ENCODE assay signal across 8 cellular contexts in genomic region chr9:135702002-135702721, GRCh38. TPM values are rescaled to one million over a fixed set of nuclear protein-coding genes. Genes with fewer than 3 reads are reported as not detected.
A peak's percentile ranks its signal among the peaks of the same experiment; 100 is the strongest.
DNase-seq lines count a peak whose midpoint lies in the region; ATAC-seq and TF ChIP-seq lines count a peak whose summit lies in the region.

KCNT1 (plus strand) TSS chr9:135702185; CDS start chr9:135702259, 74 bp downstream.

- peak; percentile 74 for DNase-seq in A673 (ENCODE audit: low spot score)
- peak; percentile 47 for DNase-seq in NOMO-1 treated with DMSO at 0.1 percent for 48 hours (lab: John Stamatoyannopoulos, UW; ENCODE audit: unreplicated experiment)
- DNase-seq in activated T-cell treated with anti-CD3 and anti-CD28 coated beads, Interleukin-2, amount 50 U/mL, for 72 hours, result peak; percentile 54 to 75
- peak; percentile 23 for DNase-seq in fibroblast of villous mesenchyme (ENCODE audit: low read depth)
- DNase-seq in osteocyte (ENCODE audit: extremely low spot score, unreplicated experiment), result peak; percentile 89
- peak in 1 of 2 donors; percentile 83 for DNase-seq in aorta
- DNase-seq in GOT3 (lab: John Stamatoyannopoulos, UW), result no peak

- 14 to 15% methylated on average over 54 to 63 of the region's 63 CpGs for WGBS in aorta, 2 donors

- no peaks in the 10 kb centered on the region for H3K27me3 Mint-ChIP-seq in activated T-cell treated with anti-CD3 and anti-CD28 coated beads, Interleukin-2, amount 50 U/mL, for 72 hours (ENCODE audit: low read depth)
- H3K27me3 Mint-ChIP-seq in osteocyte (ENCODE audit: unreplicated experiment), result no peaks in the 10 kb centered on the region

- no peak within 1 kb of the TSS for H3K4me3 Mint-ChIP-seq in activated T-cell treated with anti-CD3 and anti-CD28 coated beads, Interleukin-2, amount 50 U/mL, for 72 hours
- H3K4me3 Mint-ChIP-seq in osteocyte (ENCODE audit: unreplicated experiment), result no peak within 1 kb of the TSS

- H3K27me3 ChIP-seq in A673 (replicated peaks; ENCODE audit: insufficient read depth, low read depth, low read length, poor library complexity) (no peaks in the 10 kb centered on the region), aorta (ENCODE audit: control insufficient read depth in 1 of 2, insufficient read depth in 2 of 2, low read length in 1 of 2) (no peaks in the 10 kb centered on the region)

- H3K4me1 ChIP-seq in A673 (ENCODE audit: insufficient read depth, low read length, poor library complexity, severe bottlenecking) (peaks cover 5% of the 10 kb centered on the region), aorta (ENCODE audit: control insufficient read depth in 1 of 2, insufficient read depth in 2 of 2, low read length in 2 of 2) (no peaks in the 10 kb centered on the region)

- peak; percentile 74 to 75 for ATAC-seq in activated T-cell treated with anti-CD3 and anti-CD28 coated beads, Interleukin-2, amount 50 U/mL, for 72 hours (replicated peaks in 1 of 2)
- peak; percentile 61 for ATAC-seq in aorta (ENCODE audit: low FRiP score)

- H3K4me1 Mint-ChIP-seq in activated T-cell treated with anti-CD3 and anti-CD28 coated beads, Interleukin-2, amount 50 U/mL, for 72 hours (ENCODE audit: low read depth), result no peaks in the 10 kb centered on the region
- H3K4me1 Mint-ChIP-seq in osteocyte (ENCODE audit: unreplicated experiment), result no peaks in the 10 kb centered on the region

- H3K27ac ChIP-seq in A673 (ENCODE audit: low read depth, low read length, poor library complexity, severe bottlenecking) (no peak within 1 kb of the TSS), aorta (ENCODE audit: low read depth in 1 of 2, low read length in 2 of 2) (no peak within 1 kb of the TSS)

- intact Hi-C loops in A673 (cut with micrococcal nuclease; ENCODE audit: unreplicated experiment) (no loop called here), aorta (cut with DNase I) (loop anchor here in 1 of 2 donors (5.0 kb wide), 1 partner anchor 420 kb away; no protein-coding TSS in a partner anchor)

- CTCF ChIA-PET in A673 (lab: Charles Lee), result no interaction called here

- H3K4me3 ChIP-seq in A673 (ENCODE audit: low read depth, low read length, poor library complexity, severe bottlenecking), result peak within 1 kb of the TSS; percentile 35
- no peak within 1 kb of the TSS for H3K4me3 ChIP-seq in fibroblast of villous mesenchyme (ENCODE audit: low read depth, low read length)
- no peak within 1 kb of the TSS for H3K4me3 ChIP-seq in aorta (ENCODE audit: low read length in 2 of 2)

- peak; percentile 74 for TF ChIP-seq CTCF in A673 (conservative IDR thresholded peaks at IDR 0.05; ENCODE audit: low read depth, low read length)
- peak; percentile 75 for TF ChIP-seq CTCF in GM12872 (IDR thresholded peaks at IDR 0.05; ENCODE audit: insufficient read depth, low read depth, low read length)
- TF ChIP-seq CTCF in fibroblast of villous mesenchyme (IDR thresholded peaks at IDR 0.05; ENCODE audit: insufficient read depth, low read depth, low read length), result peak; percentile 81
- peak; percentile 94 for TF ChIP-seq CTCF in osteocyte (IDR thresholded peaks at IDR 0.05)

- no TSS peak for BruUV-seq in A673 (replicated peaks; lab: Mats Ljungman, UMichigan)

- H3K36me3 ChIP-seq in A673 (ENCODE audit: insufficient read depth, low read length, poor library complexity, severe bottlenecking) (no peaks in the 10 kb centered on the region), aorta (ENCODE audit: control insufficient read depth in 1 of 2, insufficient read depth in 2 of 2, low read length in 1 of 2) (no peaks in the 10 kb centered on the region)

- H3K27ac Mint-ChIP-seq in activated T-cell treated with anti-CD3 and anti-CD28 coated beads, Interleukin-2, amount 50 U/mL, for 72 hours, result no peak within 1 kb of the TSS
- no peak within 1 kb of the TSS for H3K27ac Mint-ChIP-seq in osteocyte (ENCODE audit: unreplicated experiment)

- no peaks in the 10 kb centered on the region for H3K9me3 Mint-ChIP-seq in activated T-cell treated with anti-CD3 and anti-CD28 coated beads, Interleukin-2, amount 50 U/mL, for 72 hours
- H3K9me3 Mint-ChIP-seq in osteocyte (ENCODE audit: unreplicated experiment), result no peaks in the 10 kb centered on the region

- no peaks in the 10 kb centered on the region for H3K36me3 Mint-ChIP-seq in activated T-cell treated with anti-CD3 and anti-CD28 coated beads, Interleukin-2, amount 50 U/mL, for 72 hours (ENCODE audit: insufficient read depth in 2 of 2)
- H3K36me3 Mint-ChIP-seq in osteocyte (ENCODE audit: unreplicated experiment), result no peaks in the 10 kb centered on the region

- H3K9me3 ChIP-seq in A673 (ENCODE audit: low read depth, low read length, poor library complexity, severe bottlenecking) (no peaks in the 10 kb centered on the region), aorta (ENCODE audit: control insufficient read depth, low read length) (no peaks in the 10 kb centered on the region)

- POLR2A ChIA-PET in A673 (lab: Charles Lee; ENCODE audit: low non-redundant PET), result no interaction called here

RNA-seq across cellular contexts. Expression of gene KCNT1, which starts in this region (rescaled TPM):
- total RNA-seq in A673 (2021) (0.31 TPM in 1 of 2 replicates, not detected in the other), fibroblast of villous mesenchyme (not detected in 2 replicates), osteocyte (not detected in 2 replicates), aorta (under 1 TPM; 0.16 to 0.78 TPM)
- not detected for total RNA-seq in activated T-cell treated with anti-CD3 and anti-CD28 coated beads, Interleukin-2, amount 50 U/mL, for 72 hours
- polyA plus RNA-seq in aorta, result not detected

Comparison
In these comparisons a context has a peak if more than half of its experiments do, and no peak if none do; other contexts are left out.
1. Peak in DNase-seq and H3K4me3 ChIP-seq in A673; RNA of the gene not detected or under 1 TPM.
2. Peak in DNase-seq and ATAC-seq in activated T-cell treated with anti-CD3 and anti-CD28 coated beads, Interleukin-2, amount 50 U/mL, for 72 hours; RNA of the gene not detected or under 1 TPM.
3. Peak in DNase-seq in fibroblast of villous mesenchyme; RNA of the gene not detected or under 1 TPM.
4. Peak in DNase-seq in osteocyte; RNA of the gene not detected or under 1 TPM.
5. Peak in ATAC-seq in aorta; RNA of the gene not detected or under 1 TPM.